9 cellular contexts compared by ENCODE assay signal in the genomic region with DNA sequence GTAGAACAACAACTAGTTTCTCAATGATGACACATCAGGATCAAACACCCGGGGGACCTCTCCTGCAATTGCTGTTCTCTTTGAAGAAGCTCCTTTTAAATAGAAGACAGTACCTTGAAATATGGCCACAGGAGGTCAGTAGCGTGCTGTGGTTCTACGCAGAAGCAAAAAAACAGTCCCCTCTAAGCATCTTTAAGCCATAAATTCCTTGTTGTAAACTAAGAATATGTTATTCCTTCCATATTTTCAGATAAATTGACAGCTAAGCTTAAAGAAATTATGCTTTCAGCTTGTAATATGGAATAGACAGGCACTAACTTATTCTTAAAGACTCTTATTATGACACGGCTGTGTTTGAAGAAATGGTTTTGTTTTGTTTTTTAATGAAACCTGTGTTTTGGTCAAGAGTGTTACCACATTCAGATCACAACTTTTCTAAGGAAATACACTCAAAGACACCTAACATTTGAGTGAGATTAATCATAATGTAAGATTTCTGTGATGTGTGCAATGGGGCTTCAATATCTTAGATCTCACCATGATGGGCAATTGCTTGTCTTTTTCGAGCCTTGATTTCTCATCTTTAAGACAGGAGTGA. TPM values are rescaled to one million over a fixed set of nuclear protein-coding genes. Genes with fewer than 3 reads are reported as not detected.
A peak's percentile ranks its signal among the peaks of the same experiment; 100 is the strongest.
DNase-seq lines count a peak whose midpoint lies in the region; ATAC-seq, FAIRE-seq and TF ChIP-seq lines count a peak whose summit lies in the region.
"Had no signal": no experiment of that assay in that cellular context is flagged by ENCODE, and none has a peak within 500 bp of the region (broad histone marks: within the 10 kb centered on the region; RNA-seq: fewer than 3 reads in every experiment).

No MANE protein-coding gene starts in this region.

- FAIRE-seq in urothelium cell line (lab: Jason Lieb, UNC), result no peak

- H3K27ac Mint-ChIP-seq in activated T-helper 17 cell treated with anti-CD3 and anti-CD28 coated beads, Interleukin-2, amount 50 U/mL, for 72 hours, result peak overlapping the region; percentile 36

- peak; percentile 52 for TF ChIP-seq CTCF in foreskin fibroblast (IDR thresholded peaks at IDR 0.05; ENCODE audit: low read depth, low read length)

- H3K4me3 ChIP-seq in foreskin fibroblast (ENCODE audit: low read depth in 1 of 2, low read length in 2 of 2), result no peak overlapping the region
- H3K4me3 ChIP-seq: skin epidermis had no signal

- no peaks in the 10 kb centered on the region for H3K36me3 Mint-ChIP-seq in activated T-helper 17 cell treated with anti-CD3 and anti-CD28 coated beads, Interleukin-2, amount 50 U/mL, for 72 hours (ENCODE audit: low read depth)

- peak; percentile 46 for DNase-seq in NCI-H510A treated with DMSO at 0.1 percent for 48 hours (lab: John Stamatoyannopoulos, UW)
- no peak for DNase-seq in NCI-H510A (lab: John Stamatoyannopoulos, UW)
- DNase-seq in HuH-7.5 (ENCODE audit: low spot score), result peak; percentile 42
- peak; percentile 64 for DNase-seq in RPMI7951 (ENCODE audit: low read depth)
- peak; percentile 70 to 90 for DNase-seq in foreskin fibroblast
- DNase-seq in occipital lobe (lab: John Stamatoyannopoulos, UW), result peak; percentile 16
- DNase-seq in urothelium cell line (ENCODE audit: low spot score), result peak; percentile 66

- H3K4me1 Mint-ChIP-seq in activated T-helper 17 cell treated with anti-CD3 and anti-CD28 coated beads, Interleukin-2, amount 50 U/mL, for 72 hours, result no peaks in the 10 kb centered on the region

- no peaks in the 10 kb centered on the region for H3K9me3 Mint-ChIP-seq in activated T-helper 17 cell treated with anti-CD3 and anti-CD28 coated beads, Interleukin-2, amount 50 U/mL, for 72 hours

- ATAC-seq in activated T-helper 17 cell treated with anti-CD3 and anti-CD28 coated beads, Interleukin-2, amount 50 U/mL, for 72 hours (replicated peaks), result peak; percentile 66

- H3K4me3 Mint-ChIP-seq in activated T-helper 17 cell treated with anti-CD3 and anti-CD28 coated beads, Interleukin-2, amount 50 U/mL, for 72 hours, result peak overlapping the region; percentile 33

- peaks cover 4% of the 10 kb centered on the region for H3K27me3 Mint-ChIP-seq in activated T-helper 17 cell treated with anti-CD3 and anti-CD28 coated beads, Interleukin-2, amount 50 U/mL, for 72 hours

RNA-seq across cellular contexts. Expression of a gene that starts 49.7 kb away (rescaled TPM):
- not detected in 2 replicates for total RNA-seq in RPMI7951 (2014; rRNA removed; shearing (Covaris generic))
- total RNA-seq in activated T-helper 17 cell treated with anti-CD3 and anti-CD28 coated beads, Interleukin-2, amount 50 U/mL, for 72 hours, result under 1 TPM in 1 of 2 donors, not detected in 1; 0.06 TPM
- total RNA-seq in occipital lobe, result 0.16 TPM
